Comparison of ENCODE assay signal across 29 cellular contexts in genomic region chr10:68001000-68001399, GRCh38.
"Had no signal": no experiment of that assay in that cellular context is flagged by ENCODE, and none has a peak within 500 bp of the region (broad histone marks: within the 10 kb centered on the region; RNA-seq: fewer than 3 reads in every experiment).

No MANE protein-coding gene starts in this region.

- FAIRE-seq: urothelium cell line had no signal

- ATAC-seq: stimulated activated memory B cell treated with anti-CD40 and anti-IgM and Interleukin-4, amounts not matched to agents 10 μg/mL and 1 μg/mL and 100 μg/mL, for 72 hours; stimulated activated naive B cell treated with anti-CD40 and anti-IgM and Interleukin-4, amounts not matched to agents 10 μg/mL and 1 μg/mL and 100 μg/mL, for 72 hours; stimulated activated naive CD8-positive, alpha-beta T cell treated with anti-CD3 and anti-CD28 coated beads, Interleukin-15, amount 100 ng/mL, for 72 hours; stimulated activated naive CD8-positive, alpha-beta T cell treated with anti-CD3 and anti-CD28 coated beads, Interleukin-15, Interleukin-2, amounts not matched to agents 100 U/mL and 50 U/mL, for 24 hours; upper lobe of right lung had no signal

- H3K4me3 Mint-ChIP-seq: stimulated activated effector memory CD8-positive, alpha-beta T cell treated with anti-CD3 and anti-CD28 coated beads, Interleukin-12 subunit alpha, Interleukin-12 subunit beta, amount 100 ng/mL, for 72 hours; stimulated activated memory B cell treated with anti-CD40 and anti-IgM and Interleukin-4, amounts not matched to agents 10 μg/mL and 1 μg/mL and 100 μg/mL, for 72 hours; stimulated activated naive B cell treated with anti-CD40 and anti-IgM and Interleukin-4, amounts not matched to agents 10 μg/mL and 1 μg/mL and 100 μg/mL, for 72 hours; stimulated activated naive CD8-positive, alpha-beta T cell treated with anti-CD3 and anti-CD28 coated beads, Interleukin-15, amount 100 ng/mL, for 72 hours; stimulated activated naive CD8-positive, alpha-beta T cell treated with anti-CD3 and anti-CD28 coated beads, Interleukin-15, Interleukin-2, amounts not matched to agents 100 ng/mL and 50 ng/mL, for 24 hours; type B pancreatic cell had no signal

- DNase-seq: stimulated activated CD4-positive, alpha-beta T cell treated with anti-CD3 and anti-CD28 coated beads, Interleukin-2, amount 100 ng/mL, for 48 hours; stimulated activated CD4-positive, alpha-beta T cell treated with anti-CD3 and anti-CD28 coated beads, Interleukin-4, amount 100 ng/mL, for 1 hour; stimulated activated CD4-positive, alpha-beta T cell treated with anti-CD3 and anti-CD28 coated beads, Interleukin-4, amount 100 ng/mL, for 24 hours; stimulated activated CD4-positive, alpha-beta T cell treated with anti-CD3 and anti-CD28 coated beads, Interleukin-4, amount 100 ng/mL, for 4 hours; stimulated activated CD8-positive, alpha-beta memory T cell treated with anti-CD3 and anti-CD28 coated beads, Interleukin-4, amount 100 ng/mL, for 48 hours; stimulated activated naive B cell treated with anti-CD40 and anti-IgM and Interleukin-4, amounts not matched to agents 10 μg/mL and 1 μg/mL and 100 μg/mL, for 72 hours; stimulated activated naive CD4-positive, alpha-beta T cell; stimulated activated naive CD4-positive, alpha-beta T cell treated with Interleukin-2 at 50 U/mL for 16 hours; stimulated activated naive CD8-positive, alpha-beta T cell treated with anti-CD3 and anti-CD28 coated beads, Interleukin-15, amount 100 ng/mL, for 72 hours; stimulated activated naive CD8-positive, alpha-beta T cell treated with anti-CD3 and anti-CD28 coated beads, Interleukin-15, Interleukin-2, amounts not matched to agents 100 U/mL and 50 U/mL, for 24 hours; stomach; substantia nigra; testis; thyroid gland; tibial artery; transverse colon; trophoblast cell; upper lobe of left lung; upper lobe of right lung; uterus had no signal

- H3K9me3 Mint-ChIP-seq: stimulated activated effector memory CD8-positive, alpha-beta T cell treated with anti-CD3 and anti-CD28 coated beads, Interleukin-12 subunit alpha, Interleukin-12 subunit beta, amount 100 ng/mL, for 72 hours; stimulated activated memory B cell treated with anti-CD40 and anti-IgM and Interleukin-4, amounts not matched to agents 10 μg/mL and 1 μg/mL and 100 μg/mL, for 72 hours; stimulated activated naive CD8-positive, alpha-beta T cell treated with anti-CD3 and anti-CD28 coated beads, Interleukin-15, amount 100 ng/mL, for 72 hours; stimulated activated naive CD8-positive, alpha-beta T cell treated with anti-CD3 and anti-CD28 coated beads, Interleukin-15, Interleukin-2, amounts not matched to agents 100 ng/mL and 50 ng/mL, for 24 hours; type B pancreatic cell had no signal

- H3K4me1 ChIP-seq: stomach, suprapubic skin, testis, thyroid gland, tibial artery, tibial nerve, transverse colon, upper lobe of left lung, upper lobe of right lung, uterus, vagina had no signal

- H3K36me3 ChIP-seq: uterus had no signal

- H3K4me3 ChIP-seq: stomach, suprapubic skin, testis, thoracic aorta, thyroid gland, tibial artery, tibial nerve, transverse colon, upper lobe of left lung, upper lobe of right lung, uterus, vagina had no signal

- H3K27me3 ChIP-seq: stomach, suprapubic skin, testis, thyroid gland, tibial artery, tibial nerve, transverse colon, upper lobe of left lung, upper lobe of right lung, uterus, vagina had no signal

- H3K27ac Mint-ChIP-seq: stimulated activated effector memory CD8-positive, alpha-beta T cell treated with anti-CD3 and anti-CD28 coated beads, Interleukin-12 subunit alpha, Interleukin-12 subunit beta, amount 100 ng/mL, for 72 hours; stimulated activated naive B cell treated with anti-CD40 and anti-IgM and Interleukin-4, amounts not matched to agents 10 μg/mL and 1 μg/mL and 100 μg/mL, for 72 hours; stimulated activated naive CD8-positive, alpha-beta T cell treated with anti-CD3 and anti-CD28 coated beads, Interleukin-15, amount 100 ng/mL, for 72 hours; stimulated activated naive CD8-positive, alpha-beta T cell treated with anti-CD3 and anti-CD28 coated beads, Interleukin-15, Interleukin-2, amounts not matched to agents 100 ng/mL and 50 ng/mL, for 24 hours; type B pancreatic cell had no signal

- H3K27ac ChIP-seq: stomach, suprapubic skin, testis, thoracic aorta, thyroid gland, tibial artery, tibial nerve, transverse colon, upper lobe of left lung, upper lobe of right lung, uterus, vagina had no signal

- H3K27me3 Mint-ChIP-seq: stimulated activated memory B cell treated with anti-CD40 and anti-IgM and Interleukin-4, amounts not matched to agents 10 μg/mL and 1 μg/mL and 100 μg/mL, for 72 hours; stimulated activated naive B cell treated with anti-CD40 and anti-IgM and Interleukin-4, amounts not matched to agents 10 μg/mL and 1 μg/mL and 100 μg/mL, for 72 hours; stimulated activated naive CD8-positive, alpha-beta T cell treated with anti-CD3 and anti-CD28 coated beads, Interleukin-15, amount 100 ng/mL, for 72 hours; stimulated activated naive CD8-positive, alpha-beta T cell treated with anti-CD3 and anti-CD28 coated beads, Interleukin-15, Interleukin-2, amounts not matched to agents 100 ng/mL and 50 ng/mL, for 24 hours; type B pancreatic cell had no signal

- H3K4me1 Mint-ChIP-seq: stimulated activated memory B cell treated with anti-CD40 and anti-IgM and Interleukin-4, amounts not matched to agents 10 μg/mL and 1 μg/mL and 100 μg/mL, for 72 hours; stimulated activated naive B cell treated with anti-CD40 and anti-IgM and Interleukin-4, amounts not matched to agents 10 μg/mL and 1 μg/mL and 100 μg/mL, for 72 hours; stimulated activated naive CD8-positive, alpha-beta T cell treated with anti-CD3 and anti-CD28 coated beads, Interleukin-15, amount 100 ng/mL, for 72 hours had no signal

- H3K9me3 ChIP-seq: stomach, suprapubic skin, testis, thoracic aorta, thyroid gland, tibial artery, tibial nerve, transverse colon, upper lobe of left lung, upper lobe of right lung, uterus, vagina had no signal
